15 cellular contexts compared by ENCODE assay signal in the genomic region with DNA sequence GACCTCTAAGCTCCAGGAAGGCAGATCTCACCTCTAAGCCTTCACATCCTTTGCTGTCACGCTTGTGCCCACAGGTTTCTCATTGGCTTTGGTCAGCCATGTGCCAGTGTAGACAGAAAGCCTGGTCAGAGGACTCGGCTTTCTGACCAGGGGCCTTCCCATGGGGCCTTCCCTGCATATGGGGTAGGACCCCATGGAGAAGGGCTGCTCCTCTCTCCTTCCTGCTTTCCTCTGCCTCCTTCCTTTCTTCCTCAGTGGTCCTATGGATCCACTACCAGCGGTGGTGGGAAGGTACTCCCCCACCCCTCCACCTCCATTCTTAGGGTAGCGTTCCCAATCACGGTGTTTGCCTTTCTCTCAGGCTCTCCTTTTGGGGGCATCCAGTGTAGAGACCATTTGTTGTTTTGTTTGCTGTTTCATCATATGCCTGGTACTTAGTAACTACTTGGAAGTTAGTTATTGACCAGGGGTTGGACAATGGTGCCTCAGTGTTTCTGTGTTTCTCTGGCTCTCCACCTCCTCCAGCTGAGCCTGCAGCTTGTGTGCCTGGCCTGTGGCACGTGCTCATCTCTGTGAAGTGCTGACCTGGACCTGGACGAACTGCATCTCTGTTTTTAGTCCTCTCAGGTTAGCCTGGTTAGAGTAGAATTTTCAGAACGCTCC.
A peak's percentile ranks its signal among the peaks of the same experiment; 100 is the strongest.
DNase-seq lines count a peak whose midpoint lies in the region; ATAC-seq and TF ChIP-seq lines count a peak whose summit lies in the region.
"Had no signal": no experiment of that assay in that cellular context is flagged by ENCODE, and none has a peak within 500 bp of the region (broad histone marks: within the 10 kb centered on the region; RNA-seq: fewer than 3 reads in every experiment).

No MANE protein-coding gene starts in this region.

- POLR2A ChIA-PET in IMR-90 (lab: Charles Lee; ENCODE audit: unreplicated experiment): no interaction called here

- H3K56ac ChIP-seq in IMR-90 (ENCODE audit: extremely low read depth, insufficient read depth, low read length): no peak overlapping the region

- H3K4me3 ChIP-seq in IMR-90 (ENCODE audit: insufficient read depth, low read depth, low read length) (no peak overlapping the region), SJCRH30 (no peak overlapping the region)

- H3K27ac ChIP-seq in IMR-90 (ENCODE audit: insufficient read depth, low read length): no peak overlapping the region
- no peak overlapping the region for H3K27ac ChIP-seq in SJCRH30
- H3K27ac ChIP-seq: C4-2B, HL-60 had no signal

- H4K20me1 ChIP-seq in IMR-90 (ENCODE audit: insufficient read depth, low read length): no peaks in the 10 kb centered on the region

- in situ Hi-C loops in IMR-90 (cut with MboI; ENCODE audit: low sequenced_read_pairs): loop anchor here (25.0 kb wide), 2 partner anchors 1068 to 1593 kb away; no protein-coding TSS in a partner anchor

- no peaks in the 10 kb centered on the region for H3K9me3 ChIP-seq in IMR-90 (ENCODE audit: control insufficient read depth, insufficient read depth, low read length)
- H3K9me3 ChIP-seq in SJCRH30 (replicated peaks): no peaks in the 10 kb centered on the region

- H3K18ac ChIP-seq in IMR-90 (ENCODE audit: low read depth, low read length): no peak overlapping the region

- peak; percentile 7 for DNase-seq in HuH-7 (ENCODE audit: low spot score)
- DNase-seq in IMR-90: no peak
- DNase-seq in progenitor cell of endocrine pancreas (ENCODE audit: low spot score, unreplicated experiment): no peak
- no peak for DNase-seq in SJCRH30
- no peak for DNase-seq in GM03348 (ENCODE audit: low spot score)
- DNase-seq: CD4-positive, alpha-beta memory T cell; DMS153; DMS79 treated with DMSO at 0.1 percent for 48 hours; EL had no signal

- H3K79me1 ChIP-seq in IMR-90 (ENCODE audit: low read depth in 1 of 2, low read length in 2 of 2): peaks cover 12 to 15% of the 10 kb centered on the region in 2 experiments; a peak in 2 of 4 replicates

- H3K4ac ChIP-seq in IMR-90 (ENCODE audit: low read depth, low read length): no peak overlapping the region

- WGBS in IMR-90 (ENCODE audit: extremely low coverage in 2 of 2, insufficient read length in 1 of 2), 2 experiments: no CpG with 5 or more reads among the region's 8 CpGs

- H3K4me2 ChIP-seq in IMR-90 (ENCODE audit: low read depth, low read length): no peak overlapping the region

- no peak overlapping the region for H2AK9ac ChIP-seq in IMR-90 (replicated peaks; ENCODE audit: low read depth, low read length, poor library complexity)

- H3K4me1 ChIP-seq in IMR-90 (ENCODE audit: control insufficient read depth, insufficient read depth, low read length) (no peaks in the 10 kb centered on the region), SJCRH30 (no peaks in the 10 kb centered on the region)

- no peak for ATAC-seq in IMR-90 (ENCODE audit: low read depth)
- peak; percentile 38 for ATAC-seq in esophagus mucosa
- ATAC-seq in HG03045 (IDR thresholded peaks at IDR 0.05; ENCODE audit: unreplicated experiment): no peak
- ATAC-seq: HCT116 had no signal

- TF ChIP-seq POLR2A in IMR-90 (IDR thresholded peaks at IDR 0.05; ENCODE audit: low read depth, low read length): no peak

- no peak overlapping the region for H2BK20ac ChIP-seq in IMR-90 (ENCODE audit: low read depth, low read length)

- no peak overlapping the region for H4K5ac ChIP-seq in IMR-90 (ENCODE audit: low read depth, low read length)

- no peak overlapping the region for H2BK120ac ChIP-seq in IMR-90 (ENCODE audit: low read depth, low read length)

- BruUV-seq in IMR-90 (replicated peaks; lab: Mats Ljungman, UMichigan): no TSS peak

- no peak overlapping the region for H3K9ac ChIP-seq in IMR-90 (ENCODE audit: low read depth, low read length)

- peaks cover 12% of the 10 kb centered on the region for H3K4me1 Mint-ChIP-seq in progenitor cell of endocrine pancreas (ENCODE audit: low read depth)

- TF ChIP-seq RAD21 in IMR-90 (IDR thresholded peaks at IDR 0.05; ENCODE audit: low read length): no peak

- H3K27me3 Mint-ChIP-seq in progenitor cell of endocrine pancreas: no peaks in the 10 kb centered on the region
- H3K27me3 Mint-ChIP-seq: B cell; CD4-positive, alpha-beta memory T cell had no signal

- H3K36me3 Mint-ChIP-seq in progenitor cell of endocrine pancreas (ENCODE audit: insufficient read depth): peaks cover 10% of the 10 kb centered on the region

- intact Hi-C loops in IMR-90 (cut with micrococcal nuclease): no loop called here

- no peaks in the 10 kb centered on the region for H3K27me3 ChIP-seq in IMR-90 (ENCODE audit: control insufficient read depth, insufficient read depth, low read length)
- no peaks in the 10 kb centered on the region for H3K27me3 ChIP-seq in SJCRH30

- H3K23ac ChIP-seq in IMR-90 (ENCODE audit: low read depth, low read length): no peak overlapping the region

- H3K14ac ChIP-seq in IMR-90 (replicated peaks; ENCODE audit: low read depth, low read length): no peak overlapping the region

- H2BK5ac ChIP-seq in IMR-90 (ENCODE audit: low read depth, low read length, poor library complexity, severe bottlenecking): no peak overlapping the region

- H4K91ac ChIP-seq in IMR-90 (ENCODE audit: insufficient read depth, low read depth, low read length): no peak overlapping the region; the same call in 1 of the 2 replicates

- H3K27ac Mint-ChIP-seq in progenitor cell of endocrine pancreas: peak overlapping the region; percentile 91
- H3K27ac Mint-ChIP-seq: B cell had no signal

- H2BK15ac ChIP-seq in IMR-90 (ENCODE audit: low read depth, low read length): no peak overlapping the region

- H3K36me3 ChIP-seq in IMR-90 (ENCODE audit: control insufficient read depth, insufficient read depth, low read length) (peaks cover 2% of the 10 kb centered on the region; the same call in 1 of the 2 replicates), SJCRH30 (no peaks in the 10 kb centered on the region)

- CTCF ChIA-PET in IMR-90 (lab: Yijun Ruan, JAX): no interaction called here

- TF ChIP-seq CTCF in IMR-90 (conservative IDR thresholded peaks at IDR 0.05; ENCODE audit: low read depth, low read length) (no peak), progenitor cell of endocrine pancreas (IDR thresholded peaks at IDR 0.05; ENCODE audit: unreplicated experiment) (no peak)

- no peak overlapping the region for H3K4me3 Mint-ChIP-seq in progenitor cell of endocrine pancreas (ENCODE audit: low read depth)
- H3K4me3 Mint-ChIP-seq: B cell; CD4-positive, alpha-beta memory T cell had no signal

- peaks cover 8% of the 10 kb centered on the region; the same call in 1 of the 2 replicates for H3K9me1 ChIP-seq in IMR-90 (ENCODE audit: insufficient read depth, low read length)

- peak overlapping the region; percentile 30; the same call in 1 of the 2 replicates for H2AK5ac ChIP-seq in IMR-90 (ENCODE audit: low read depth, low read length)

- H3K9me3 Mint-ChIP-seq in progenitor cell of endocrine pancreas (ENCODE audit: low read depth): peaks cover 8% of the 10 kb centered on the region
- H3K9me3 Mint-ChIP-seq: CD4-positive, alpha-beta memory T cell had no signal

- dilution Hi-C loops in IMR-90 (cut with HindIII; ENCODE audit: low sequenced_read_pairs, unreplicated experiment): no loop called here

- no peak overlapping the region for H2AFZ ChIP-seq in IMR-90 (replicated peaks; ENCODE audit: low read length, poor library complexity)

- no peak overlapping the region for H4K8ac ChIP-seq in IMR-90 (ENCODE audit: low read depth in 2 of 2, low read length in 2 of 2)

TF ChIP-seq in IMR-90, 13 proteins besides CTCF, POLR2A, EP300 and RAD21:
- TF ChIP-seq NFE2L2 (IDR thresholded peaks at IDR 0.05; ENCODE audit: low read depth, low read length) (no peak), CEBPB (IDR thresholded peaks at IDR 0.05; ENCODE audit: low read depth, low read length) (no peak), RCOR1 (IDR thresholded peaks at IDR 0.05; ENCODE audit: insufficient replicate concordance, low read length) (no peak)
